1 cellular context compared by ENCODE assay signal in genomic region chr15:84716036-84716732, GRCh38.
TF ChIP-seq lines count a peak whose summit lies in the region.

TSS of gene SEC11A (minus strand) at chr15:84716139. CDS start at chr15:84716075, 64 bp downstream.

TF ChIP-seq in HepG2, 621 proteins besides CTCF, POLR2A, EP300 and RAD21 (continued from another document and continues in another):
- TF ChIP-seq, protein P1, sequence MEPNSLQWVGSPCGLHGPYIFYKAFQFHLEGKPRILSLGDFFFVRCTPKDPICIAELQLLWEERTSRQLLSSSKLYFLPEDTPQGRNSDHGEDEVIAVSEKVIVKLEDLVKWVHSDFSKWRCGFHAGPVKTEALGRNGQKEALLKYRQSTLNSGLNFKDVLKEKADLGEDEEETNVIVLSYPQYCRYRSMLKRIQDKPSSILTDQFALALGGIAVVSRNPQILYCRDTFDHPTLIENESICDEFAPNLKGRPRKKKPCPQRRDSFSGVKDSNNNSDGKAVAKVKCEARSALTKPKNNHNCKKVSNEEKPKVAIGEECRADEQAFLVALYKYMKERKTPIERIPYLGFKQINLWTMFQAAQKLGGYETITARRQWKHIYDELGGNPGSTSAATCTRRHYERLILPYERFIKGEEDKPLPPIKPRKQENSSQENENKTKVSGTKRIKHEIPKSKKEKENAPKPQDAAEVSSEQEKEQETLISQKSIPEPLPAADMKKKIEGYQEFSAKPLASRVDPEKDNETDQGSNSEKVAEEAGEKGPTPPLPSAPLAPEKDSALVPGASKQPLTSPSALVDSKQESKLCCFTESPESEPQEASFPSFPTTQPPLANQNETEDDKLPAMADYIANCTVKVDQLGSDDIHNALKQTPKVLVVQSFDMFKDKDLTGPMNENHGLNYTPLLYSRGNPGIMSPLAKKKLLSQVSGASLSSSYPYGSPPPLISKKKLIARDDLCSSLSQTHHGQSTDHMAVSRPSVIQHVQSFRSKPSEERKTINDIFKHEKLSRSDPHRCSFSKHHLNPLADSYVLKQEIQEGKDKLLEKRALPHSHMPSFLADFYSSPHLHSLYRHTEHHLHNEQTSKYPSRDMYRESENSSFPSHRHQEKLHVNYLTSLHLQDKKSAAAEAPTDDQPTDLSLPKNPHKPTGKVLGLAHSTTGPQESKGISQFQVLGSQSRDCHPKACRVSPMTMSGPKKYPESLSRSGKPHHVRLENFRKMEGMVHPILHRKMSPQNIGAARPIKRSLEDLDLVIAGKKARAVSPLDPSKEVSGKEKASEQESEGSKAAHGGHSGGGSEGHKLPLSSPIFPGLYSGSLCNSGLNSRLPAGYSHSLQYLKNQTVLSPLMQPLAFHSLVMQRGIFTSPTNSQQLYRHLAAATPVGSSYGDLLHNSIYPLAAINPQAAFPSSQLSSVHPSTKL (CRISPR knock-in tag; IDR thresholded peaks at IDR 0.05) = peak; percentile 65
- TF ChIP-seq NONO (IDR thresholded peaks at IDR 0.05) (no peak), NONO (CRISPR knock-in tag; conservative IDR thresholded peaks at IDR 0.05) (peak; percentile 84), ZNF317 (CRISPR knock-in tag; IDR thresholded peaks at IDR 0.05) (peak; percentile 78), ZNF576 (CRISPR knock-in tag; IDR thresholded peaks at IDR 0.05) (0 out of 2 replicates have a peak, but pooled peaks have one; percentile 42), SP4 (CRISPR knock-in tag; IDR thresholded peaks at IDR 0.05) (peak; percentile 95), IKZF4 (CRISPR knock-in tag; IDR thresholded peaks at IDR 0.05; ENCODE audit: borderline replicate concordance, low read depth, not compliant biosample characterization) (peak; percentile 72), ARHGAP35 (CRISPR knock-in tag; IDR thresholded peaks at IDR 0.05; ENCODE audit: borderline replicate concordance) (peak; percentile 80; the same call in 1 of the 2 replicates), ELF1 (CRISPR knock-in tag; IDR thresholded peaks at IDR 0.05) (peak; percentile 91), ZKSCAN8 (CRISPR knock-in tag; IDR thresholded peaks at IDR 0.05; ENCODE audit: borderline replicate concordance) (no peak; the same call in 1 of the 2 replicates), ZNF367 (CRISPR knock-in tag; IDR thresholded peaks at IDR 0.05; ENCODE audit: borderline replicate concordance) (no peak), ZNF143 (CRISPR knock-in tag; IDR thresholded peaks at IDR 0.05) (peak; percentile 66; the same call in 1 of the 2 replicates), ZIK1 (CRISPR knock-in tag; IDR thresholded peaks at IDR 0.05; ENCODE audit: borderline replicate concordance, low read depth) (no peak; the same call in 1 of the 2 replicates), TGIF2 (CRISPR knock-in tag; IDR thresholded peaks at IDR 0.05) (no peak; the same call in none of the 2 replicates), YY1 (IDR thresholded peaks at IDR 0.05; ENCODE audit: insufficient read depth, insufficient replicate concordance, low read depth, low read length) (peak; percentile 87), MEIS2 (CRISPR knock-in tag; IDR thresholded peaks at IDR 0.05) (peak; percentile 81; the same call in 1 of the 2 replicates), ZBTB44 (CRISPR knock-in tag; IDR thresholded peaks at IDR 0.05) (0 out of 2 replicates have a peak, but pooled peaks have one; percentile 75), SMAD1 (CRISPR knock-in tag; IDR thresholded peaks at IDR 0.05; ENCODE audit: borderline replicate concordance, low read depth) (peak; percentile 21; the same call in 1 of the 2 replicates), PRPF4 (IDR thresholded peaks at IDR 0.05; ENCODE audit: low read depth, low read length, poor library complexity, severe bottlenecking) (no peak), EHMT2 (IDR thresholded peaks at IDR 0.05; ENCODE audit: borderline replicate concordance, low read depth, low read length) (no peak), PTBP1 (IDR thresholded peaks at IDR 0.05; ENCODE audit: low read depth, low read length, poor library complexity, severe bottlenecking) (peak; percentile 91), ASH2L (IDR thresholded peaks at IDR 0.05; ENCODE audit: insufficient read length, low read depth, low read length) (peak; percentile 90), HNRNPK (IDR thresholded peaks at IDR 0.05; ENCODE audit: low read depth, low read length, poor library complexity, severe bottlenecking) (no peak), ZNF607 (CRISPR knock-in tag; IDR thresholded peaks at IDR 0.05; ENCODE audit: borderline replicate concordance) (peak; percentile 48; the same call in 1 of the 2 replicates), RXRB (CRISPR knock-in tag; IDR thresholded peaks at IDR 0.05; ENCODE audit: borderline replicate concordance) (peak; percentile 49; the same call in 1 of the 2 replicates), ZNF224 (CRISPR knock-in tag; IDR thresholded peaks at IDR 0.05) (no peak; the same call in 1 of the 2 replicates), GATAD1 (CRISPR knock-in tag; IDR thresholded peaks at IDR 0.05) (peak; percentile 95), JUNB (CRISPR knock-in tag; IDR thresholded peaks at IDR 0.05; ENCODE audit: borderline replicate concordance) (0 out of 2 replicates have a peak, but pooled peaks have one; percentile 23), GABPB1 (CRISPR knock-in tag; IDR thresholded peaks at IDR 0.05) (peak; percentile 100), HOXA7 (CRISPR knock-in tag; IDR thresholded peaks at IDR 0.05) (no peak), SRSF9 (IDR thresholded peaks at IDR 0.05; ENCODE audit: borderline replicate concordance, insufficient read depth, low read depth, low read length, poor library complexity, severe bottlenecking) (no peak), ZNF350 (CRISPR knock-in tag; IDR thresholded peaks at IDR 0.05; ENCODE audit: borderline replicate concordance, low read depth) (peak; percentile 57; the same call in 1 of the 2 replicates), ZFP41 (CRISPR knock-in tag; IDR thresholded peaks at IDR 0.05; ENCODE audit: borderline replicate concordance) (peak; percentile 48; the same call in 1 of the 2 replicates), ZMYM4 (CRISPR knock-in tag; IDR thresholded peaks at IDR 0.05) (peak; percentile 90), MBNL3 (CRISPR knock-in tag; conservative IDR thresholded peaks at IDR 0.05) (no peak), ZNF614 (CRISPR knock-in tag; IDR thresholded peaks at IDR 0.05; ENCODE audit: borderline replicate concordance) (peak; percentile 61), ZNF3 (CRISPR knock-in tag; IDR thresholded peaks at IDR 0.05) (0 out of 2 replicates have a peak, but pooled peaks have one; percentile 3), ESRRA (CRISPR knock-in tag; IDR thresholded peaks at IDR 0.05; ENCODE audit: low read depth) (peak; percentile 63; the same call in 1 of the 2 replicates), CHCHD3 (CRISPR knock-in tag; IDR thresholded peaks at IDR 0.05) (0 out of 2 replicates have a peak, but pooled peaks have one; percentile 53), HDAC1 (CRISPR knock-in tag; IDR thresholded peaks at IDR 0.05) (peak; percentile 90), ZNF704 (CRISPR knock-in tag; IDR thresholded peaks at IDR 0.05; ENCODE audit: borderline replicate concordance) (peak; percentile 84), KAT7 (CRISPR knock-in tag; IDR thresholded peaks at IDR 0.05; ENCODE audit: borderline replicate concordance) (peak; percentile 98), ZFP82 (CRISPR knock-in tag; IDR thresholded peaks at IDR 0.05; ENCODE audit: borderline replicate concordance) (peak; percentile 96; the same call in 1 of the 2 replicates), ZNF660 (CRISPR knock-in tag; IDR thresholded peaks at IDR 0.05; ENCODE audit: borderline replicate concordance, low read depth) (0 out of 2 replicates have a peak, but pooled peaks have one; percentile 45), ZNF235 (CRISPR knock-in tag; IDR thresholded peaks at IDR 0.05; ENCODE audit: borderline replicate concordance) (no peak; the same call in 1 of the 2 replicates)
- TF ChIP-seq, protein P2, sequence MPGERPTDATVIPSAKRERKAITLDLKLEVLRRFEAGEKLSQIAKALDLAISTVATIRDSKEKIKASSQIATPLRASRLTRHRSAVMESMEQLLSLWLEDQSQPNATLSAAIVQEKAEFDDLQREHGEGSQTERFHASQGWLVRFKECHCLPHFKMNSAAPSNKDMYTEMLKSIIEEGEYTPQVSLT (CRISPR knock-in tag; IDR thresholded peaks at IDR 0.05; ENCODE audit: borderline replicate concordance, low read depth) = no peak; the same call in 1 of the 2 replicates
- TF ChIP-seq, protein P3, sequence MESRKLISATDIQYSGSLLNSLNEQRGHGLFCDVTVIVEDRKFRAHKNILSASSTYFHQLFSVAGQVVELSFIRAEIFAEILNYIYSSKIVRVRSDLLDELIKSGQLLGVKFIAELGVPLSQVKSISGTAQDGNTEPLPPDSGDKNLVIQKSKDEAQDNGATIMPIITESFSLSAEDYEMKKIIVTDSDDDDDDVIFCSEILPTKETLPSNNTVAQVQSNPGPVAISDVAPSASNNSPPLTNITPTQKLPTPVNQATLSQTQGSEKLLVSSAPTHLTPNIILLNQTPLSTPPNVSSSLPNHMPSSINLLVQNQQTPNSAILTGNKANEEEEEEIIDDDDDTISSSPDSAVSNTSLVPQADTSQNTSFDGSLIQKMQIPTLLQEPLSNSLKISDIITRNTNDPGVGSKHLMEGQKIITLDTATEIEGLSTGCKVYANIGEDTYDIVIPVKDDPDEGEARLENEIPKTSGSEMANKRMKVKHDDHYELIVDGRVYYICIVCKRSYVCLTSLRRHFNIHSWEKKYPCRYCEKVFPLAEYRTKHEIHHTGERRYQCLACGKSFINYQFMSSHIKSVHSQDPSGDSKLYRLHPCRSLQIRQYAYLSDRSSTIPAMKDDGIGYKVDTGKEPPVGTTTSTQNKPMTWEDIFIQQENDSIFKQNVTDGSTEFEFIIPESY (CRISPR knock-in tag; IDR thresholded peaks at IDR 0.05) = 0 out of 2 replicates have a peak, but pooled peaks have one; percentile 23
- TF ChIP-seq, protein P4, sequence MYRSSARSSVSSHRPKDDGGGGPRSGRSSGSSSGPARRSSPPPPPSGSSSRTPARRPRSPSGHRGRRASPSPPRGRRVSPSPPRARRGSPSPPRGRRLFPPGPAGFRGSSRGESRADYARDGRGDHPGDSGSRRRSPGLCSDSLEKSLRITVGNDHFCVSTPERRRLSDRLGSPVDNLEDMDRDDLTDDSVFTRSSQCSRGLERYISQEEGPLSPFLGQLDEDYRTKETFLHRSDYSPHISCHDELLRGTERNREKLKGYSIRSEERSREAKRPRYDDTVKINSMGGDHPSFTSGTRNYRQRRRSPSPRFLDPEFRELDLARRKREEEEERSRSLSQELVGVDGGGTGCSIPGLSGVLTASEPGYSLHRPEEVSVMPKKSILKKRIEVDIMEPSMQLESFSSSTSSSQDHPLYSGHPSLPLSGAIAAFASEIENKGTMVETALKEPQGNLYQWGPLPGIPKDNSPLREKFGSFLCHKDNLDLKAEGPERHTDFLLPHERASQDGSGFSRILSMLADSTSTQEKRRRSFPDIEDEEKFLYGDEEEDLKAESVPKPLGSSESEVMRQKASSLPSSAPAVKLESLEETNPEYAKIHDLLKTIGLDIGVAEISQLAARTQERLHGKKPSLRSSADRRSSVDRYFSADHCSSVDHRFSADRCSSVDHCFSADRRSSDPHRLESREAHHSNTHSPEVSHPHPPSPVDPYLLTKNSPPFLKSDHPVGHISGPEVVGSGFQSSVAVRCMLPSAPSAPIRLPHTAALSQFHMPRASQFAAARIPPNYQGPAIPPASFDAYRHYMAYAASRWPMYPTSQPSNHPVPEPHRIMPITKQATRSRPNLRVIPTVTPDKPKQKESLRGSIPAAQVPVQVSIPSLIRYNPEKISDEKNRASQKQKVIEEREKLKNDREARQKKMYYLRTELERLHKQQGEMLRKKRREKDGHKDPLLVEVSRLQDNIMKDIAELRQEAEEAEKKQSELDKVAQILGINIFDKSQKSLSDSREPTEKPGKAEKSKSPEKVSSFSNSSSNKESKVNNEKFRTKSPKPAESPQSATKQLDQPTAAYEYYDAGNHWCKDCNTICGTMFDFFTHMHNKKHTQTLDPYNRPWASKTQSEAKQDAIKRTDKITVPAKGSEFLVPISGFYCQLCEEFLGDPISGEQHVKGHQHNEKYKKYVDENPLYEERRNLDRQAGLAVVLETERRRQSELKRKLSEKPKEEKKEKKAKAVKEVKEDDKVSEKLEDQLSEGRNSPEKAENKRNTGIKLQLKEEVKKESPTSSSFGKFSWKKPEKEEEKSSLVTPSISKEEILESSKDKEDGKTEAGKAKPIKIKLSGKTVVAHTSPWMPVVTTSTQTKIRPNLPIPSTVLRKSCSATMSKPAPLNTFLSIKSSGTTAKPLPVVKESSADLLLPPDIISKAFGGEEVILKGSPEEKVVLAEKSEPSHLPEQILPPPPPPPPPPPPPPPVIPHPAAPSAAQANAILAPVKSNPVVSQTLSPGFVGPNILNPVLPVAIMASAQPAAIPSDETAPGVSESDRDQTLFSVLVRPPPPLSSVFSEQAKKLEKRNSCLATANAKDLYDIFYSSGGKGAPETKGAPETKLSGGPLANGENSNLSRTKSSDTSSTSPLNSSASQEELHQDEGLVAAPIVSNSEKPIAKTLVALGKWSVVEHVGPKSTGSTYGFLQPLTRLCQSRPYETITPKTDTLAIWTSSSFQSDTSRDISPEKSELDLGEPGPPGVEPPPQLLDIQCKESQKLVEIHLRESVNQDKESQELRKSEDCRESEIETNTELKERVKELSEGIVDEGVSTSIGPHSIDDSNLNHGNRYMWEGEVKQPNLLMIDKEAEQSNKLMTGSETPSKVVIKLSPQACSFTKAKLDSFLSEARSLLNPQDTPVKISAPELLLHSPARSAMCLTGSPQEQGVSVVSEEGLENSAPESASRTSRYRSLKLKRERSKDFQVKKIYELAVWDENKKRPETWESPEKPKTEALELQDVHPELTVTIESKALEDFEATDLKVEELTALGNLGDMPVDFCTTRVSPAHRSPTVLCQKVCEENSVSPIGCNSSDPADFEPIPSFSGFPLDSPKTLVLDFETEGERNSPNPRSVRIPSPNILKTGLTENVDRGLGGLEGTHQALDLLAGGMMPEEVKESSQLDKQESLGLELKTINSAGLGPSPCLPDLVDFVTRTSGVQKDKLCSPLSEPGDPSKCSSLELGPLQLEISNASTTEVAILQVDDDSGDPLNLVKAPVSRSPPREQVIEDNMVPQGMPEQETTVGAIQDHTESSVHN (CRISPR knock-in tag; IDR thresholded peaks at IDR 0.05) = no peak
